In the genomic region with DNA sequence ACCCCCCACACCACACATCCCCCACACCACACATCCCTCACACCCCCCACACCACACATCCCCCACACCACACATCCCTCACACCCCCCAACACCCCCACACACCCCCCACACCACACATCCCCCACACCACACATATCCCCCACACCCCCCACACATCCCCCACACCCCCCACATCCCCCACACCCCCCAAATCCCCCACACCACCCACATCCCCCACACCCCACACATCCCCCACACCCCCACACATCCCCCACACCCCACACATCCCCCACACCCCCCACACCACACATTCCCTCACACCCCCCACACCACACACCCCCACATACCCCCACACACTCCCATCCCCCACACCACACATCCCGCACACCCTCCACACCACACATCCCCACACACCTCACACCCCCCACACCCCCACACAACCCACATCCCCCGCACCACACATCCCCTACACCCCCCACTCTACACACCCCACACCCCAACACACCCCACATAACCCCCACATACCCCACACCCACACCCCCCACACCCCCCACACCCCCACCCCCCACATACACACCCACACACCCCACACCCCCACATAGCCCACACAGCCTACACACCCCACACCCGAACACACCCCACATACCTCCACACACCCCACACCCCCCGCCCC, we compare ENCODE assay signal across 1 cellular context.
TF ChIP-seq lines count a peak whose summit lies in the region.

No MANE protein-coding gene starts in this region.

TF ChIP-seq in K562, 482 proteins besides CTCF, POLR2A, EP300 and RAD21 (continued from another document):
- TF ChIP-seq, protein P1, sequence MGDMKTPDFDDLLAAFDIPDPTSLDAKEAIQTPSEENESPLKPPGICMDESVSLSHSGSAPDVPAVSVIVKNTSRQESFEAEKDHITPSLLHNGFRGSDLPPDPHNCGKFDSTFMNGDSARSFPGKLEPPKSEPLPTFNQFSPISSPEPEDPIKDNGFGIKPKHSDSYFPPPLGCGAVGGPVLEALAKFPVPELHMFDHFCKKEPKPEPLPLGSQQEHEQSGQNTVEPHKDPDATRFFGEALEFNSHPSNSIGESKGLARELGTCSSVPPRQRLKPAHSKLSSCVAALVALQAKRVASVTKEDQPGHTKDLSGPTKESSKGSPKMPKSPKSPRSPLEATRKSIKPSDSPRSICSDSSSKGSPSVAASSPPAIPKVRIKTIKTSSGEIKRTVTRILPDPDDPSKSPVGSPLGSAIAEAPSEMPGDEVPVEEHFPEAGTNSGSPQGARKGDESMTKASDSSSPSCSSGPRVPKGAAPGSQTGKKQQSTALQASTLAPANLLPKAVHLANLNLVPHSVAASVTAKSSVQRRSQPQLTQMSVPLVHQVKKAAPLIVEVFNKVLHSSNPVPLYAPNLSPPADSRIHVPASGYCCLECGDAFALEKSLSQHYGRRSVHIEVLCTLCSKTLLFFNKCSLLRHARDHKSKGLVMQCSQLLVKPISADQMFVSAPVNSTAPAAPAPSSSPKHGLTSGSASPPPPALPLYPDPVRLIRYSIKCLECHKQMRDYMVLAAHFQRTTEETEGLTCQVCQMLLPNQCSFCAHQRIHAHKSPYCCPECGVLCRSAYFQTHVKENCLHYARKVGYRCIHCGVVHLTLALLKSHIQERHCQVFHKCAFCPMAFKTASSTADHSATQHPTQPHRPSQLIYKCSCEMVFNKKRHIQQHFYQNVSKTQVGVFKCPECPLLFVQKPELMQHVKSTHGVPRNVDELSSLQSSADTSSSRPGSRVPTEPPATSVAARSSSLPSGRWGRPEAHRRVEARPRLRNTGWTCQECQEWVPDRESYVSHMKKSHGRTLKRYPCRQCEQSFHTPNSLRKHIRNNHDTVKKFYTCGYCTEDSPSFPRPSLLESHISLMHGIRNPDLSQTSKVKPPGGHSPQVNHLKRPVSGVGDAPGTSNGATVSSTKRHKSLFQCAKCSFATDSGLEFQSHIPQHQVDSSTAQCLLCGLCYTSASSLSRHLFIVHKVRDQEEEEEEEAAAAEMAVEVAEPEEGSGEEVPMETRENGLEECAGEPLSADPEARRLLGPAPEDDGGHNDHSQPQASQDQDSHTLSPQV (IDR thresholded peaks at IDR 0.05): no peak
- TF ChIP-seq ZNF75A (CRISPR knock-in tag; IDR thresholded peaks at IDR 0.05) (no peak), TEAD2 (tag; IDR thresholded peaks at IDR 0.05) (no peak), ZNF263 (CRISPR knock-in tag; IDR thresholded peaks at IDR 0.05; ENCODE audit: borderline replicate concordance) (no peak), ZKSCAN1 (IDR thresholded peaks at IDR 0.05; ENCODE audit: low read depth, low read length) (no peak), ZNF436 (CRISPR knock-in tag; IDR thresholded peaks at IDR 0.05) (no peak), MAFG (tag; conservative IDR thresholded peaks at IDR 0.05) (no peak), OTX1 (CRISPR knock-in tag; IDR thresholded peaks at IDR 0.05) (no peak), PHB2 (IDR thresholded peaks at IDR 0.05; ENCODE audit: low read depth) (no peak), ETV6 (IDR thresholded peaks at IDR 0.05; ENCODE audit: borderline replicate concordance in 1 of 2, low read depth in 2 of 2, low read length in 1 of 2) (no peak), ETV6 (CRISPR knock-in tag; IDR thresholded peaks at IDR 0.05; ENCODE audit: borderline replicate concordance) (no peak), SMAD2 (IDR thresholded peaks at IDR 0.05; ENCODE audit: low read depth, low read length) (no peak), ZNF561 (CRISPR knock-in tag; conservative IDR thresholded peaks at IDR 0.05) (no peak), ZNF589 (CRISPR knock-in tag; IDR thresholded peaks at IDR 0.05; ENCODE audit: low read depth) (no peak), BRF1 (IDR thresholded peaks at IDR 0.05; ENCODE audit: borderline replicate concordance, extremely low read depth, insufficient read length) (no peak), CBFA2T3 (IDR thresholded peaks at IDR 0.05) (no peak)
- TF ChIP-seq, protein P2, sequence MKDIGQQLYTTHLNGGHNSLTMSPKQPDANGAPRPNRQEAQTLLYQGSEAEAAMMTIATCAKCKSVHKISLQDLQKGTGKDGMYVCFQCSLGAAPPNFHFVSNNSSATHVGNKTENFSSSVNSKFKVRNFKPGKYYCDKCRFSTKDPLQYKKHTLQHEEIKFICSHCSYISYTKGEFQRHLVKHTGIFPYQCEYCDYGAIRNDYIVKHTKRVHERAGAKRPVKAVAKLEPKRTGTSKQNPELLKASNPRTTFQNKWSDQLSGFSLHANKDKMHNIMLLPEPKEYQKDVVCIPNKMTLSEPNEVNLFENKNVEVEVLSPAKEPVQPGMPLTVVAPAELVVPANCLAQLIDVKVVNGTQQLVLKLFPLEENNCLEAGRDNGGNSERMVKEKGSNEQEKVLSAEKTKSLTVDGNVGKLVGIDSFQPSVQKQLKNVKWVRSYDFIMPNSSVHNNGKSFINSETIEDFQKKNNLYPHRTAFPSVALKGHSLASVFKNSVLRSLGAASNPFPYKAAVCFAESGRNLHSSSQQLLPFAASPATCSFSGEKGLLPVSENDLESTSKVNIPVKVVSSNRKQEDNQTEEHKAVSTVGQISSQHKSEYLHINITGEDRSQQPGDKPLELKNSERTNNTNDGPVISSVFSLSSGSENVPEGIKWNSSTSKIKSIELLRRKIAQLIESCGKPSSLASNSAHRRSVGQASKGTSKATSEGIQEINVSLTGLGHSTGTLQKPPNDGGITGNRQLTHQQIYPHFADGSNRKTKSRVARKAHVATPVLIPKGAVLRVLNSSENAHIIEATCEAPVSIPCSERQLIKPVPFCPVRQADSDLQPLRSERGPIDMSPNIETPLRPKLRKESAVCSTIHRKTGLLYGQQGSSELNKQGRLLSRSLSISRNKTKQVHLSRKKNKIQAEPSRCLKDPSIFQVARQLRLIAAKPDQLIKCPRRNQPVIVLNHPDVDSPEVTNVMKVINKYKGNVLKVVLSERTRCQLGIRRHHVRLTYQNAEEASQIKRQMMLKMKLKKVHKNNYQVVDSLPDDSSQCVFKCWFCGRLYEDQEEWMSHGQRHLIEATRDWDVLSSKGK (CRISPR knock-in tag; IDR thresholded peaks at IDR 0.05): no peak
TF ChIP-seq in K562: peak in this region for 0.
